ENCODE assay signal across 26 cellular contexts in the genomic region with DNA sequence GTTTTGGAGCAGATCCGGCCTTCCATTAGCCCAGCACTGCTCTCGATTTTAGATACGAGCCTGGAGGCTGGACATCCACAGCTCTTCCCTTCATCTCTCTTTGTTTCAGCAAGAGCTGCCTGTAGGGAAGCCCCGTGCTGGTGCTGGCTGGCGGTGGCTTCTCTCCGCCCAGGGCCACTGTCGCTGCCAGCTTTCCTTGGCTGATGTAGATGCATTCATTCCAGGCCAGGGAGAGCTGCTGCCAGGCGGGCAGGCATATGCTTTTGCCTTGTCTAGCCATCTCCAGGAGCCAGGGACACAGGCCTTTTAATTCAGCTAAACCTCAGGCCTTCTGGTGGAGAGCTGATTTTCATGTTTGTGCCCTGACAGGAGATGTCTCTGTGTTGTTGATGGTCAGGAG.
"Had no signal": no experiment of that assay in that cellular context is flagged by ENCODE, and none has a peak within 500 bp of the region (broad histone marks: within the 10 kb centered on the region; RNA-seq: fewer than 3 reads in every experiment).

No MANE protein-coding gene starts in this region.

- H3K4me3 ChIP-seq: ascending aorta, lower lobe of right lung, sigmoid colon, smooth muscle cell, stomach, suprapubic skin, tibial nerve had no signal

- DNase-seq: activated CD4-positive, alpha-beta T cell treated with anti-CD3 and anti-CD28 coated beads, Interleukin-2, amount 10 ng/mL, durations not matched to agents 24 days and 14 days; activated CD8-positive, alpha-beta memory T cell treated with anti-CD3 and anti-CD28 coated beads, Interleukin-2, amount 10 ng/mL, durations not matched to agents 7 days and 5 days; activated CD8-positive, alpha-beta T cell treated with anti-CD3 and anti-CD28 coated beads for 36 hours; activated effector memory CD4-positive, alpha-beta T cell treated with anti-CD3 and anti-CD28 coated beads, Interleukin-2, amount 50 U/mL, for 16 hours; activated naive CD4-positive, alpha-beta T cell treated with anti-CD3 and anti-CD28 coated beads, Interleukin-2, amount 10 ng/mL, durations not matched to agents 7 days and 5 days; activated T-cell treated with anti-CD3 and anti-CD28 coated beads for 4 hours; brain microvascular endothelial cell; central memory CD4-positive, alpha-beta T cell; cortex of kidney; foreskin fibroblast; immature natural killer cell; lower lobe of right lung; naive thymus-derived CD4-positive, alpha-beta T cell; retina; sigmoid colon; stimulated activated CD4-positive, alpha-beta T cell treated with anti-CD3 and anti-CD28 coated beads, Interleukin-15, amount 100 ng/mL, for 24 hours; stomach had no signal

- H3K36me3 ChIP-seq: ascending aorta, brain microvascular endothelial cell, lower lobe of right lung, sigmoid colon, stomach, suprapubic skin, tibial nerve had no signal

- H3K9me3 ChIP-seq: ascending aorta, lower lobe of right lung, sigmoid colon, suprapubic skin had no signal

- H3K27ac ChIP-seq: ascending aorta, brain microvascular endothelial cell, epithelial cell of prostate, lower lobe of right lung, sigmoid colon, stomach, suprapubic skin, tibial nerve, VCaP had no signal

- H3K27me3 ChIP-seq: ascending aorta, brain microvascular endothelial cell, sigmoid colon, stomach, suprapubic skin, tibial nerve had no signal

- ATAC-seq: activated CD4-positive, CD25-positive, alpha-beta regulatory T cell treated with anti-CD3 and anti-CD28 coated beads, Interleukin-2, amount 50 U/mL, for 24 hours; activated CD8-positive, alpha-beta memory T cell treated with anti-CD3 and anti-CD28 coated beads, Interleukin-2, amount 10 ng/mL, durations not matched to agents 7 days and 5 days; activated CD8-positive, alpha-beta T cell treated with anti-CD3 and anti-CD28 coated beads for 36 hours; left lobe of liver; lower lobe of right lung; naive thymus-derived CD4-positive, alpha-beta T cell; stimulated activated memory B cell treated with anti-CD40 and anti-IgM and Interleukin-4, amounts not matched to agents 10 μg/mL and 1 μg/mL and 100 μg/mL, for 72 hours had no signal
